26 cellular contexts compared by ENCODE assay signal in genomic region chr9:27450752-27451151, GRCh38.
DNase-seq lines count a peak whose midpoint lies in the region; ATAC-seq and TF ChIP-seq lines count a peak whose summit lies in the region.
"Had no signal": no experiment of that assay in that cellular context is flagged by ENCODE, and none has a peak within 500 bp of the region (broad histone marks: within the 10 kb centered on the region; RNA-seq: fewer than 3 reads in every experiment).

No MANE protein-coding gene starts in this region.

- intact Hi-C loops in esophagus squamous epithelium (cut with DNase I): no loop called here

- H3K4me3 Mint-ChIP-seq in mesothelial cell of epicardium: no peak overlapping the region
- H3K4me3 Mint-ChIP-seq in stimulated activated memory B cell treated with anti-CD40 and anti-IgM and Interleukin-4, amounts not matched to agents 10 μg/mL and 1 μg/mL and 100 μg/mL, for 72 hours: no peak overlapping the region
- H3K4me3 Mint-ChIP-seq: CD14-positive monocyte; CD8-positive, alpha-beta memory T cell had no signal

- TF ChIP-seq POLR2A in esophagus squamous epithelium (IDR thresholded peaks at IDR 0.05): no peak

- no peak overlapping the region for H3K4me3 ChIP-seq in SK-N-MC
- no peak overlapping the region for H3K4me3 ChIP-seq in esophagus squamous epithelium
- H3K4me3 ChIP-seq: GM12878, Peyer's patch had no signal

- H3K27me3 ChIP-seq in esophagus squamous epithelium: no peaks in the 10 kb centered on the region
- H3K27me3 ChIP-seq: BE2C, Peyer's patch had no signal

- 0 out of 2 replicates have a peak overlapping the region, but pooled peaks have one; percentile 4 for H3K27ac ChIP-seq in SK-N-MC
- H3K27ac ChIP-seq in esophagus squamous epithelium: peak overlapping the region in 1 of 4 donors; percentile 7

- peak overlapping the region; percentile 84 for H3K27ac Mint-ChIP-seq in mesothelial cell of epicardium
- H3K27ac Mint-ChIP-seq in stimulated activated memory B cell treated with anti-CD40 and anti-IgM and Interleukin-4, amounts not matched to agents 10 μg/mL and 1 μg/mL and 100 μg/mL, for 72 hours: peak overlapping the region; percentile 20
- H3K27ac Mint-ChIP-seq: CD8-positive, alpha-beta memory T cell had no signal

- peaks cover 3% of the 10 kb centered on the region for H3K9me3 Mint-ChIP-seq in mesothelial cell of epicardium
- no peaks in the 10 kb centered on the region for H3K9me3 Mint-ChIP-seq in stimulated activated memory B cell treated with anti-CD40 and anti-IgM and Interleukin-4, amounts not matched to agents 10 μg/mL and 1 μg/mL and 100 μg/mL, for 72 hours

- H3K36me3 Mint-ChIP-seq in mesothelial cell of epicardium: peaks cover 6% of the 10 kb centered on the region
- peaks cover 53% of the 10 kb centered on the region for H3K36me3 Mint-ChIP-seq in stimulated activated memory B cell treated with anti-CD40 and anti-IgM and Interleukin-4, amounts not matched to agents 10 μg/mL and 1 μg/mL and 100 μg/mL, for 72 hours

- ATAC-seq in GM18868 (IDR thresholded peaks at IDR 0.05; ENCODE audit: unreplicated experiment): peak; percentile 23
- no peak for ATAC-seq in stimulated activated memory B cell treated with anti-CD40 and anti-IgM and Interleukin-4, amounts not matched to agents 10 μg/mL and 1 μg/mL and 100 μg/mL, for 72 hours
- ATAC-seq: HepG2 had no signal

- H3K9me3 ChIP-seq in SK-N-MC (ENCODE audit: low read depth, low read length): no peaks in the 10 kb centered on the region
- no peaks in the 10 kb centered on the region for H3K9me3 ChIP-seq in esophagus squamous epithelium
- H3K9me3 ChIP-seq: BE2C, Peyer's patch had no signal

- no peak overlapping the region for H3K9ac ChIP-seq in SK-N-MC (ENCODE audit: insufficient read length)

- H3K4me1 Mint-ChIP-seq in mesothelial cell of epicardium: peaks cover 50% of the 10 kb centered on the region
- H3K4me1 Mint-ChIP-seq in stimulated activated memory B cell treated with anti-CD40 and anti-IgM and Interleukin-4, amounts not matched to agents 10 μg/mL and 1 μg/mL and 100 μg/mL, for 72 hours: peaks cover 39% of the 10 kb centered on the region
- H3K4me1 Mint-ChIP-seq: CD14-positive monocyte; CD8-positive, alpha-beta memory T cell had no signal

- H3K36me3 ChIP-seq in SK-N-MC (ENCODE audit: insufficient read depth, low read length): no peaks in the 10 kb centered on the region
- H3K36me3 ChIP-seq in esophagus squamous epithelium: peaks cover 0 to 6% (median 2%) of the 10 kb centered on the region in 3 donors
- H3K36me3 ChIP-seq: BE2C had no signal

- H3K4me1 ChIP-seq in esophagus squamous epithelium: peaks cover 0 to 15% (median 13%) of the 10 kb centered on the region in 3 donors
- H3K4me1 ChIP-seq: BE2C had no signal

- DNase-seq in SK-N-MC (ENCODE audit: low read depth, low spot score) (no peak), mesothelial cell of epicardium (ENCODE audit: low spot score in 2 of 2, unreplicated experiment in 2 of 2) (no peak), esophagus squamous epithelium (lab: John Stamatoyannopoulos, UW) (no peak), NCI-H1436 treated with DMSO at 0.1 percent for 48 hours (lab: John Stamatoyannopoulos, UW) (no peak), NCI-H2196 (lab: John Stamatoyannopoulos, UW; ENCODE audit: unreplicated experiment) (no peak)
- DNase-seq: 8988T; ACHN; BE2C; CD8-positive, alpha-beta memory T cell; DMS79; EL; GDM1; Karpas-422; NCI-H1092; NCI-H1436; NCI-H1930; NCI-H2107; NCI-H526 treated with DMSO at 0.1 percent for 48 hours; OCI-M1; Peyer's patch; SHP77 treated with DMSO at 0.1 percent for 48 hours had no signal

- no peaks in the 10 kb centered on the region for H3K27me3 Mint-ChIP-seq in mesothelial cell of epicardium (ENCODE audit: low read depth)
- H3K27me3 Mint-ChIP-seq in stimulated activated memory B cell treated with anti-CD40 and anti-IgM and Interleukin-4, amounts not matched to agents 10 μg/mL and 1 μg/mL and 100 μg/mL, for 72 hours: no peaks in the 10 kb centered on the region
- H3K27me3 Mint-ChIP-seq: CD8-positive, alpha-beta memory T cell had no signal

- TF ChIP-seq CTCF in mesothelial cell of epicardium (IDR thresholded peaks at IDR 0.05; ENCODE audit: unreplicated experiment): no peak
- no peak for TF ChIP-seq CTCF in esophagus squamous epithelium (IDR thresholded peaks at IDR 0.05)
